ENCODE assay signal across 9 cellular contexts in genomic region chr20:3808141-3808479, GRCh38.
DNase-seq lines count a peak whose midpoint lies in the region; ATAC-seq and FAIRE-seq lines count a peak whose summit lies in the region.
"Had no signal": no experiment of that assay in that cellular context is flagged by ENCODE, and none has a peak within 500 bp of the region (broad histone marks: within the 10 kb centered on the region; RNA-seq: fewer than 3 reads in every experiment).

No MANE protein-coding gene starts in this region.

- DNase-seq in GM04503 (ENCODE audit: low read depth) (peak; percentile 81), RCC 7860 (ENCODE audit: low spot score) (peak; percentile 89), epithelial cell of prostate (ENCODE audit: low read depth, low spot score) (no peak), activated T-cell treated with anti-CD3 and anti-CD28 coated beads for 4 hours (no peak), NCI-H128 (lab: John Stamatoyannopoulos, UW; ENCODE audit: unreplicated experiment) (no peak)
- no peak for DNase-seq in activated CD4-positive, CD25-positive, alpha-beta regulatory T cell (lab: John Stamatoyannopoulos, UW)
- DNase-seq: activated B cell treated with CpG ODN at 0.5 μM for 24 hours had no signal

- peaks cover 62% of the 10 kb centered on the region for H3K4me1 ChIP-seq in muscle layer of colon (ENCODE audit: insufficient read depth, low read length)

- peaks cover 29% of the 10 kb centered on the region for H3K36me3 ChIP-seq in muscle layer of colon (ENCODE audit: insufficient read depth, low read length)

- peak overlapping the region; percentile 43 for H3K9ac ChIP-seq in muscle layer of colon (ENCODE audit: low read length)

- peak overlapping the region in 1 of 2 donors; percentile 45 for H3K4me3 ChIP-seq in muscle layer of colon (ENCODE audit: low read depth in 1 of 2, low read length in 2 of 2)

- ATAC-seq in HG02610 (IDR thresholded peaks at IDR 0.05; ENCODE audit: unreplicated experiment): no peak

- H3K27me3 ChIP-seq in muscle layer of colon (ENCODE audit: control insufficient read depth in 1 of 2, insufficient read depth in 2 of 2, low read length in 2 of 2): no peaks in the 10 kb centered on the region

- no peaks in the 10 kb centered on the region for H3K9me3 ChIP-seq in muscle layer of colon (ENCODE audit: low read length)

- FAIRE-seq in RCC 7860 (lab: Jason Lieb, UNC): peak; percentile 77

- peak overlapping the region; percentile 98 for H3K27ac ChIP-seq in epithelial cell of prostate
- H3K27ac ChIP-seq in muscle layer of colon (ENCODE audit: low read depth, low read length): peak overlapping the region; percentile 85

Comparison
In these comparisons a context has a peak if more than half of its experiments do, and no peak if none do; other contexts are left out.
1. DNase-seq: peak in GM04503 (single experiment) and RCC 7860 (single experiment); none in epithelial cell of prostate (single experiment), activated CD4-positive, CD25-positive, alpha-beta regulatory T cell (0 of 4), activated T-cell treated with anti-CD3 and anti-CD28 coated beads for 4 hours (single experiment) and NCI-H128 (single experiment).